ENCODE assay signal across 15 cellular contexts in genomic region chr1:163459539-163459938, GRCh38.
DNase-seq lines count a peak whose midpoint lies in the region; TF ChIP-seq lines count a peak whose summit lies in the region.
"Had no signal": no experiment of that assay in that cellular context is flagged by ENCODE, and none has a peak within 500 bp of the region (broad histone marks: within the 10 kb centered on the region; RNA-seq: fewer than 3 reads in every experiment).

No MANE protein-coding gene starts in this region.

- intact Hi-C loops in CD14-positive monocyte (cut with micrococcal nuclease), result no loop called here

- H3K4me3 Mint-ChIP-seq in CD14-positive monocyte, result no peak overlapping the region
- H3K4me3 Mint-ChIP-seq: CD4-positive, alpha-beta T cell; H9 had no signal

- H3K27ac ChIP-seq in WERI-Rb-1, result peak overlapping the region; percentile 27
- H3K27ac ChIP-seq: BLaER1 treated with 17β-estradiol and CSF1 and Interleukin-3, amounts not matched to agents 10 nM and 100 nM had no signal

- peaks cover 0 to 1% (median 0%) of the 10 kb centered on the region in 3 donors for H3K27me3 Mint-ChIP-seq in CD14-positive monocyte (ENCODE audit: low read depth in 3 of 3)
- H3K27me3 Mint-ChIP-seq: CD4-positive, alpha-beta T cell had no signal

- H3K27ac Mint-ChIP-seq in CD14-positive monocyte, result no peak overlapping the region
- H3K27ac Mint-ChIP-seq: CD4-positive, alpha-beta T cell; H9 had no signal

- DNase-seq in NCI-H748 (lab: John Stamatoyannopoulos, UW; ENCODE audit: unreplicated experiment) (peak; percentile 36), NCI-H748 treated with DMSO at 0.1 percent for 48 hours (lab: John Stamatoyannopoulos, UW) (no peak), NCI-H1092 (lab: John Stamatoyannopoulos, UW) (peak; percentile 13), NCI-H524 (lab: John Stamatoyannopoulos, UW) (peak; percentile 76 to 90), WERI-Rb-1 (no peak), CD14-positive monocyte (ENCODE audit: low spot score) (no peak), cerebellar cortex (ENCODE audit: low spot score) (no peak), T-helper 9 cell (no peak)
- DNase-seq: ACHN; Calu3; CD4-positive, alpha-beta T cell; DMS79; GOT3; H9 had no signal

- no peak overlapping the region for H3K4me3 ChIP-seq in WERI-Rb-1 (ENCODE audit: low read depth, low read length)
- H3K4me3 ChIP-seq: BLaER1 treated with 17β-estradiol and CSF1 and Interleukin-3, amounts not matched to agents 10 nM and 100 nM had no signal

- H3K27me3 ChIP-seq in WERI-Rb-1 (ENCODE audit: insufficient read depth, low read depth, severe bottlenecking), result no peaks in the 10 kb centered on the region
- H3K27me3 ChIP-seq: BLaER1 treated with 17β-estradiol and CSF1 and Interleukin-3, amounts not matched to agents 10 nM and 100 nM had no signal

- peaks cover 0 to 10% (median 1%) of the 10 kb centered on the region in 7 donors for H3K9me3 Mint-ChIP-seq in CD14-positive monocyte
- H3K9me3 Mint-ChIP-seq: CD4-positive, alpha-beta T cell; H9 had no signal

- no peaks in the 10 kb centered on the region for H3K36me3 ChIP-seq in WERI-Rb-1
- H3K36me3 ChIP-seq: BLaER1 treated with 17β-estradiol and CSF1 and Interleukin-3, amounts not matched to agents 10 nM and 100 nM had no signal

- TF ChIP-seq CTCF in WERI-Rb-1 (IDR thresholded peaks at IDR 0.05; ENCODE audit: low read depth, low read length) (no peak), CD14-positive monocyte (IDR thresholded peaks at IDR 0.05) (no peak)

- no peaks in the 10 kb centered on the region for H3K36me3 Mint-ChIP-seq in CD14-positive monocyte

- H3K9me3 ChIP-seq in WERI-Rb-1 (ENCODE audit: severe bottlenecking), result no peaks in the 10 kb centered on the region
- H3K9me3 ChIP-seq: BLaER1 treated with 17β-estradiol and CSF1 and Interleukin-3, amounts not matched to agents 10 nM and 100 nM had no signal

- no peaks in the 10 kb centered on the region for H3K4me1 Mint-ChIP-seq in CD14-positive monocyte

Comparison
In these comparisons a context has a peak if more than half of its experiments do, and no peak if none do; other contexts are left out.
1. DNase-seq: peak in NCI-H748 (single experiment), NCI-H1092 (single experiment) and NCI-H524 (2 of 2); none in NCI-H748 treated with DMSO at 0.1 percent for 48 hours (single experiment), WERI-Rb-1 (single experiment), CD14-positive monocyte (single experiment), cerebellar cortex (single experiment) and T-helper 9 cell (single experiment).